In genomic region chr5:94793816-94794198, GRCh38 we compare ENCODE assay signal across 8 cellular contexts.
DNase-seq lines count a peak whose midpoint lies in the region; ATAC-seq and TF ChIP-seq lines count a peak whose summit lies in the region.

No MANE protein-coding gene starts in this region.

- H3K27me3 ChIP-seq in OCI-LY1 (ENCODE audit: insufficient read depth, low read length) (no peaks in the 10 kb centered on the region), SJCRH30 (no peaks in the 10 kb centered on the region), WERI-Rb-1 (ENCODE audit: insufficient read depth, low read depth, severe bottlenecking) (no peaks in the 10 kb centered on the region)

- H3K79me2 ChIP-seq in OCI-LY1 (ENCODE audit: insufficient read depth, low read length): no peaks in the 10 kb centered on the region

- H3K36me3 ChIP-seq in OCI-LY1 (ENCODE audit: insufficient read depth, low read length) (no peaks in the 10 kb centered on the region), SJCRH30 (no peaks in the 10 kb centered on the region), WERI-Rb-1 (no peaks in the 10 kb centered on the region)

- no peaks in the 10 kb centered on the region for H3K9me3 Mint-ChIP-seq in memory B cell

- ATAC-seq in GM18519 (IDR thresholded peaks at IDR 0.05; ENCODE audit: low FRiP score, unreplicated experiment): peak; percentile 28
- peak; percentile 26 for ATAC-seq in HG02623 (IDR thresholded peaks at IDR 0.05; ENCODE audit: unreplicated experiment)
- peak; percentile 16 for ATAC-seq in memory B cell (ENCODE audit: low read depth)

- H3K27ac Mint-ChIP-seq in memory B cell: peak overlapping the region; percentile 39

- H3K4me1 Mint-ChIP-seq in memory B cell: peaks cover 22% of the 10 kb centered on the region

- no peak overlapping the region for H3K4me3 Mint-ChIP-seq in memory B cell

- H3K27me3 Mint-ChIP-seq in memory B cell: peaks cover under 1% of the 10 kb centered on the region

- H3K4me1 ChIP-seq in OCI-LY1 (ENCODE audit: insufficient read depth, low read length, severe bottlenecking) (peaks cover 44% of the 10 kb centered on the region), SJCRH30 (no peaks in the 10 kb centered on the region)

- peak overlapping the region; percentile 2; the same call in 1 of the 2 replicates for H3K9ac ChIP-seq in OCI-LY1 (ENCODE audit: low read length)

- H3K9me3 ChIP-seq in OCI-LY1 (ENCODE audit: low read length): no peaks in the 10 kb centered on the region
- H3K9me3 ChIP-seq in SJCRH30 (replicated peaks): no peaks in the 10 kb centered on the region; the same call in 1 of the 2 replicates
- no peaks in the 10 kb centered on the region for H3K9me3 ChIP-seq in WERI-Rb-1 (ENCODE audit: severe bottlenecking)

- H4K20me1 ChIP-seq in OCI-LY1 (ENCODE audit: insufficient read depth, low read length): no peaks in the 10 kb centered on the region

- DNase-seq in memory B cell (ENCODE audit: low spot score in 2 of 2) (no peak), SJCRH30 (no peak), WERI-Rb-1 (no peak), activated gamma-delta T cell treated with Interleukin-2 at 50 U/mL for 16 hours (no peak), glomerular visceral epithelial cell (ENCODE audit: extremely low spot score) (no peak)

- no peaks in the 10 kb centered on the region for H3K9me2 ChIP-seq in OCI-LY1 (ENCODE audit: low read depth, low read length)

- H3K4me3 ChIP-seq in OCI-LY1 (ENCODE audit: low read depth, low read length, poor library complexity, severe bottlenecking) (no peak overlapping the region), SJCRH30 (no peak overlapping the region), WERI-Rb-1 (ENCODE audit: low read depth, low read length) (no peak overlapping the region)

- peak overlapping the region; percentile 83 for H3K27ac ChIP-seq in OCI-LY1 (ENCODE audit: low read depth, low read length, poor library complexity, severe bottlenecking)
- H3K27ac ChIP-seq in SJCRH30: no peak overlapping the region
- H3K27ac ChIP-seq in WERI-Rb-1: no peak overlapping the region

- H3K4me2 ChIP-seq in OCI-LY1 (ENCODE audit: low read length): peak overlapping the region; percentile 48

- no peaks in the 10 kb centered on the region for H3F3A ChIP-seq in OCI-LY1 (ENCODE audit: insufficient read depth, low read length)

- no peaks in the 10 kb centered on the region for H3K36me3 Mint-ChIP-seq in memory B cell

- H2AFZ ChIP-seq in OCI-LY1 (ENCODE audit: low read length): no peak overlapping the region

- TF ChIP-seq CTCF in OCI-LY1 (IDR thresholded peaks at IDR 0.05; ENCODE audit: low read length) (no peak), WERI-Rb-1 (IDR thresholded peaks at IDR 0.05; ENCODE audit: low read depth, low read length) (no peak)
